Comparison of ENCODE assay signal across 8 cellular contexts in the genomic region with DNA sequence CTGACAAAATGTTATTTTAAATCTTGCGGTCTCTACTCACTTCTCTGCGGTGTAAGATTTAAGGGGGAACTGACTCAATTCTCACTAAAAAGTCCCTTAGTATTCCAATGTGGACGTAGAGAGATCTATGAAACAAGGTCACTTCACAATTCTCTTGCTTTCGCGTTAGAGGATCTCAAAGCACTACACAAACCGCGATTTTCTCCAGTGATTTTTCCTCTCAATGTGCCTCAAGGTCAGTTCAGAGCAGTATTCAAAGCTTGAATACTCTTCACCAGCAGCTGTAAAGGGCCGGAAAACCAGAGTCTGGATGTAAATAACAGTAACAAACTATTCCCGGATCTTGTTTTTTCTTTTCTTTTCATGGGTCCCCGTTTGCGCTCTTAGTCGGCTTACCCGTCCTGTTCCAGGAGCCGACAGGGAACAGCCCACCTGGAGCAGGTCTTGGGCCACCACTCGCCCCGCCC.
DNase-seq lines count a peak whose midpoint lies in the region; ATAC-seq lines count a peak whose summit lies in the region.

No MANE protein-coding gene starts in this region.

- DNase-seq in Right ventricle myocardium superior (peak; percentile 56), Right ventricle myocardium inferior (ENCODE audit: missing footprints) (no peak), aorta (peak; percentile 49 to 74)
- no peak for DNase-seq in stimulated activated CD4-positive, alpha-beta T cell treated with anti-CD3 and anti-CD28 coated beads, Interleukin-2, amount 100 ng/mL, for 48 hours

- no peaks in the 10 kb centered on the region for H3K36me3 ChIP-seq in endocrine pancreas (ENCODE audit: control insufficient read depth, insufficient read depth, low read length)
- H3K36me3 ChIP-seq in mucosa of stomach (ENCODE audit: control insufficient read depth, insufficient read depth, low read length), result no peaks in the 10 kb centered on the region
- no peaks in the 10 kb centered on the region for H3K36me3 ChIP-seq in aorta (ENCODE audit: control insufficient read depth in 1 of 2, insufficient read depth in 2 of 2, low read length in 1 of 2)

- ATAC-seq in Right ventricle myocardium superior (ENCODE audit: poor library complexity) (no peak), Right ventricle myocardium inferior (no peak), aorta (ENCODE audit: low FRiP score) (no peak), GM19463 (IDR thresholded peaks at IDR 0.05; ENCODE audit: unreplicated experiment) (no peak), GM21717 (IDR thresholded peaks at IDR 0.05; ENCODE audit: unreplicated experiment) (no peak)

- H3K9me3 ChIP-seq in endocrine pancreas (ENCODE audit: control insufficient read depth, low read length) (no peaks in the 10 kb centered on the region), mucosa of stomach (ENCODE audit: control insufficient read depth, low read length) (no peaks in the 10 kb centered on the region), aorta (ENCODE audit: control insufficient read depth, low read length) (no peaks in the 10 kb centered on the region)

- intact Hi-C loops in Right ventricle myocardium superior (cut with DNase I), result loop anchor here (10.0 kb wide), 1 partner anchor 114 kb away; no protein-coding TSS in a partner anchor
- intact Hi-C loops in Right ventricle myocardium inferior (cut with DNase I), result loop anchor here (5.0 to 10.0 kb wide), 3 partner anchors 127 to 356 kb away; a partner anchor contains a TSS
- intact Hi-C loops in aorta (cut with DNase I), result loop anchor here (5.0 to 10.0 kb wide), 5 partner anchors 358 to 726 kb away; a partner anchor contains a TSS

- 3 to 4% methylated on average over 16 of the region's 16 CpGs for WGBS in aorta, 2 donors

- no peak overlapping the region for H3K27ac ChIP-seq in aorta (ENCODE audit: low read depth in 1 of 2, low read length in 2 of 2)

- H3K4me3 ChIP-seq in endocrine pancreas (ENCODE audit: control insufficient read depth, insufficient read depth, low read length) (peak overlapping the region; percentile 73), mucosa of stomach (ENCODE audit: low read length) (peak overlapping the region; percentile 1), aorta (ENCODE audit: low read length in 2 of 2) (peak overlapping the region; percentile 64 to 85)

- H3K27me3 ChIP-seq in endocrine pancreas (ENCODE audit: control insufficient read depth, insufficient read depth, low read length), result peaks cover 7% of the 10 kb centered on the region
- peaks cover 65% of the 10 kb centered on the region for H3K27me3 ChIP-seq in mucosa of stomach (ENCODE audit: control insufficient read depth, insufficient read depth, low read length)
- no peaks in the 10 kb centered on the region for H3K27me3 ChIP-seq in aorta (ENCODE audit: control insufficient read depth in 1 of 2, insufficient read depth in 2 of 2, low read length in 1 of 2)

- no peak overlapping the region for H3K9ac ChIP-seq in endocrine pancreas (ENCODE audit: control insufficient read depth, insufficient read depth, low read length)
- H3K9ac ChIP-seq in mucosa of stomach (ENCODE audit: low read length), result no peak overlapping the region

- H3K4me1 ChIP-seq in endocrine pancreas (ENCODE audit: control insufficient read depth, insufficient read depth, low read length), result peaks cover 7% of the 10 kb centered on the region
- H3K4me1 ChIP-seq in mucosa of stomach (ENCODE audit: control insufficient read depth, insufficient read depth, low read length), result peaks cover 18% of the 10 kb centered on the region
- no peaks in the 10 kb centered on the region for H3K4me1 ChIP-seq in aorta (ENCODE audit: control insufficient read depth in 1 of 2, insufficient read depth in 2 of 2, low read length in 2 of 2)

Comparison
In these comparisons a context has a peak if more than half of its experiments do, and no peak if none do; other contexts are left out.
1. DNase-seq: peak in Right ventricle myocardium superior (single experiment) and aorta (2 of 2); none in Right ventricle myocardium inferior (single experiment) and stimulated activated CD4-positive, alpha-beta T cell treated with anti-CD3 and anti-CD28 coated beads, Interleukin-2, amount 100 ng/mL, for 48 hours (0 of 2).
2. H3K4me3 ChIP-seq: peak in every context shown above with its lines; median percentile 74 in aorta; 73 in endocrine pancreas; 1 in mucosa of stomach.